ENCODE assay signal across 2 cellular contexts in the genomic region with DNA sequence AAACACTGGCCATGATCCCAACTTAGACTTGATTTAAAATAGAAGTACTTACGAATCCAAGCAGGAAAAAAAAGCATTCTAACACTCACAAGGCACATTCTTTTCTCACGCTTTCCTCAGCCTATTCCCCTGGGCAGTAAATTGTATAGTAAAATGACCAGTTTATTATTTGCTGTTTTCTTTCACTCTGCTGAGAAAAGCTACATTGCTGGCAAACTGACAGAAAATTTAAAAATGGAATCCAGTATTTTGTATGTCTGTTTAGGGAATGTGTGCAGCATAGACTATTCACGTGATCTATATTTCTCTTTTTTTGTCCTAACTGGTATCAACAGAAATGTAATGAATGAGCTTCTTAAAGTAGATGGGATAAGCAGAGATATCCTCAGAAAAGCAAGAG.
TF ChIP-seq lines count a peak whose summit lies in the region.

No MANE protein-coding gene starts in this region.

TF ChIP-seq in SK-N-SH, 30 proteins besides CTCF, POLR2A, EP300 and RAD21 (continued from another document):
- TF ChIP-seq, protein P1, sequence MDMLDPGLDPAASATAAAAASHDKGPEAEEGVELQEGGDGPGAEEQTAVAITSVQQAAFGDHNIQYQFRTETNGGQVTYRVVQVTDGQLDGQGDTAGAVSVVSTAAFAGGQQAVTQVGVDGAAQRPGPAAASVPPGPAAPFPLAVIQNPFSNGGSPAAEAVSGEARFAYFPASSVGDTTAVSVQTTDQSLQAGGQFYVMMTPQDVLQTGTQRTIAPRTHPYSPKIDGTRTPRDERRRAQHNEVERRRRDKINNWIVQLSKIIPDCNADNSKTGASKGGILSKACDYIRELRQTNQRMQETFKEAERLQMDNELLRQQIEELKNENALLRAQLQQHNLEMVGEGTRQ (IDR thresholded peaks at IDR 0.05; ENCODE audit: borderline replicate concordance, low read depth, low read length) = no peak
- TF ChIP-seq, protein P2, sequence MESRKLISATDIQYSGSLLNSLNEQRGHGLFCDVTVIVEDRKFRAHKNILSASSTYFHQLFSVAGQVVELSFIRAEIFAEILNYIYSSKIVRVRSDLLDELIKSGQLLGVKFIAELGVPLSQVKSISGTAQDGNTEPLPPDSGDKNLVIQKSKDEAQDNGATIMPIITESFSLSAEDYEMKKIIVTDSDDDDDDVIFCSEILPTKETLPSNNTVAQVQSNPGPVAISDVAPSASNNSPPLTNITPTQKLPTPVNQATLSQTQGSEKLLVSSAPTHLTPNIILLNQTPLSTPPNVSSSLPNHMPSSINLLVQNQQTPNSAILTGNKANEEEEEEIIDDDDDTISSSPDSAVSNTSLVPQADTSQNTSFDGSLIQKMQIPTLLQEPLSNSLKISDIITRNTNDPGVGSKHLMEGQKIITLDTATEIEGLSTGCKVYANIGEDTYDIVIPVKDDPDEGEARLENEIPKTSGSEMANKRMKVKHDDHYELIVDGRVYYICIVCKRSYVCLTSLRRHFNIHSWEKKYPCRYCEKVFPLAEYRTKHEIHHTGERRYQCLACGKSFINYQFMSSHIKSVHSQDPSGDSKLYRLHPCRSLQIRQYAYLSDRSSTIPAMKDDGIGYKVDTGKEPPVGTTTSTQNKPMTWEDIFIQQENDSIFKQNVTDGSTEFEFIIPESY (IDR thresholded peaks at IDR 0.05; ENCODE audit: borderline replicate concordance, low read depth) = no peak
- TF ChIP-seq GATA2 (CRISPR knock-in tag; IDR thresholded peaks at IDR 0.05) (no peak), RFX5 (IDR thresholded peaks at IDR 0.05; ENCODE audit: low read length) (no peak), FOXJ3 (CRISPR knock-in tag; IDR thresholded peaks at IDR 0.05) (no peak), FOSL2 (IDR thresholded peaks at IDR 0.05; ENCODE audit: borderline replicate concordance, low read depth) (no peak), TCF12 (IDR thresholded peaks at IDR 0.05) (no peak), TEAD4 (IDR thresholded peaks at IDR 0.05; ENCODE audit: borderline replicate concordance, insufficient read depth) (no peak), MXI1 (IDR thresholded peaks at IDR 0.05; ENCODE audit: low read depth, low read length) (no peak), GABPA (IDR thresholded peaks at IDR 0.05; ENCODE audit: low read depth) (no peak), NFIC (IDR thresholded peaks at IDR 0.05; ENCODE audit: borderline replicate concordance) (no peak)
- TF ChIP-seq, protein P3, sequence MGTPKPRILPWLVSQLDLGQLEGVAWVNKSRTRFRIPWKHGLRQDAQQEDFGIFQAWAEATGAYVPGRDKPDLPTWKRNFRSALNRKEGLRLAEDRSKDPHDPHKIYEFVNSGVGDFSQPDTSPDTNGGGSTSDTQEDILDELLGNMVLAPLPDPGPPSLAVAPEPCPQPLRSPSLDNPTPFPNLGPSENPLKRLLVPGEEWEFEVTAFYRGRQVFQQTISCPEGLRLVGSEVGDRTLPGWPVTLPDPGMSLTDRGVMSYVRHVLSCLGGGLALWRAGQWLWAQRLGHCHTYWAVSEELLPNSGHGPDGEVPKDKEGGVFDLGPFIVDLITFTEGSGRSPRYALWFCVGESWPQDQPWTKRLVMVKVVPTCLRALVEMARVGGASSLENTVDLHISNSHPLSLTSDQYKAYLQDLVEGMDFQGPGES (IDR thresholded peaks at IDR 0.05; ENCODE audit: low read depth, low read length) = no peak
TF ChIP-seq in SK-N-SH: peak in this region for 0.

TF ChIP-seq in SK-N-SH treated with all-trans-retinoic acid at 6 μM for 48 hours, 23 proteins besides CTCF, POLR2A, EP300 and RAD21 (continued from another document):
- TF ChIP-seq, protein P4, sequence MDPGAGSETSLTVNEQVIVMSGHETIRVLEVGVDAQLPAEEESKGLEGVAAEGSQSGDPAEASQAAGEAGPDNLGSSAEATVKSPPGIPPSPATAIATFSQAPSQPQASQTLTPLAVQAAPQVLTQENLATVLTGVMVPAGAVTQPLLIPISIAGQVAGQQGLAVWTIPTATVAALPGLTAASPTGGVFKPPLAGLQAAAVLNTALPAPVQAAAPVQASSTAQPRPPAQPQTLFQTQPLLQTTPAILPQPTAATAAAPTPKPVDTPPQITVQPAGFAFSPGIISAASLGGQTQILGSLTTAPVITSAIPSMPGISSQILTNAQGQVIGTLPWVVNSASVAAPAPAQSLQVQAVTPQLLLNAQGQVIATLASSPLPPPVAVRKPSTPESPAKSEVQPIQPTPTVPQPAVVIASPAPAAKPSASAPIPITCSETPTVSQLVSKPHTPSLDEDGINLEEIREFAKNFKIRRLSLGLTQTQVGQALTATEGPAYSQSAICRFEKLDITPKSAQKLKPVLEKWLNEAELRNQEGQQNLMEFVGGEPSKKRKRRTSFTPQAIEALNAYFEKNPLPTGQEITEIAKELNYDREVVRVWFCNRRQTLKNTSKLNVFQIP (CRISPR knock-in tag; IDR thresholded peaks at IDR 0.05; ENCODE audit: borderline replicate concordance, low read depth) = no peak
- TF ChIP-seq ARNTL (CRISPR knock-in tag; IDR thresholded peaks at IDR 0.05; ENCODE audit: borderline replicate concordance, low read depth) = no peak
